2 cellular contexts compared by ENCODE assay signal in the genomic region with DNA sequence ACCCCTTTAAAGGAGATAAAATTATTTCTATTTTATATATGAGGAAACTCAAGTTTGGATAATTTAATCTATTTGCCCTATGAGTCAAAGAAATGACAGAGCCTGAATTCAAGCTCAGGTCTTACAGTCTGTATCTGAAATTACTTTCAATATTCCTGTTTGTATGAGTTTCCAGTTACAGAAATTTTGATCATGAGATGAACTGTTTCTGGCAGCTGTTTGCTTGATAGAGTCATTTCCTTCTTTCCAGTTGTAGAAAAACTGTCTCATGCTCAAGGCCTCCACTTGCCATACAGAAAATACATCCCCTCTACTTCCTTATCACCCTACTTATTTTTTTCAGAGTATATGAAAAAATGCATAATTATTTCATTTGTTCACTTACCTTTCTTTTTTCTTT.
TF ChIP-seq lines count a peak whose summit lies in the region.

No MANE protein-coding gene starts in this region.

TF ChIP-seq in SK-N-SH, 30 proteins besides CTCF, POLR2A, EP300 and RAD21 (continued from another document):
- TF ChIP-seq TCF12 (IDR thresholded peaks at IDR 0.05) (peak; percentile 20; the same call in 1 of the 2 replicates), RXRA (IDR thresholded peaks at IDR 0.05; ENCODE audit: borderline replicate concordance, low read depth) (no peak), TEAD4 (IDR thresholded peaks at IDR 0.05; ENCODE audit: borderline replicate concordance, insufficient read depth) (no peak), JUND (IDR thresholded peaks at IDR 0.05) (peak; percentile 38; the same call in 1 of the 2 replicates), FOXM1 (IDR thresholded peaks at IDR 0.05; ENCODE audit: low read depth) (no peak), NFIC (IDR thresholded peaks at IDR 0.05; ENCODE audit: borderline replicate concordance) (no peak), FOXJ3 (CRISPR knock-in tag; IDR thresholded peaks at IDR 0.05) (no peak), GABPA (IDR thresholded peaks at IDR 0.05; ENCODE audit: low read depth) (no peak), MXI1 (IDR thresholded peaks at IDR 0.05; ENCODE audit: low read depth, low read length) (no peak), RFX5 (IDR thresholded peaks at IDR 0.05; ENCODE audit: low read length) (no peak), NRF1 (IDR thresholded peaks at IDR 0.05; ENCODE audit: low read depth, low read length) (no peak)
- TF ChIP-seq, protein P1, sequence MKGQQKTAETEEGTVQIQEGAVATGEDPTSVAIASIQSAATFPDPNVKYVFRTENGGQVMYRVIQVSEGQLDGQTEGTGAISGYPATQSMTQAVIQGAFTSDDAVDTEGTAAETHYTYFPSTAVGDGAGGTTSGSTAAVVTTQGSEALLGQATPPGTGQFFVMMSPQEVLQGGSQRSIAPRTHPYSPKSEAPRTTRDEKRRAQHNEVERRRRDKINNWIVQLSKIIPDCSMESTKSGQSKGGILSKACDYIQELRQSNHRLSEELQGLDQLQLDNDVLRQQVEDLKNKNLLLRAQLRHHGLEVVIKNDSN (IDR thresholded peaks at IDR 0.05; ENCODE audit: borderline replicate concordance, low read depth): no peak
- TF ChIP-seq, protein P2, sequence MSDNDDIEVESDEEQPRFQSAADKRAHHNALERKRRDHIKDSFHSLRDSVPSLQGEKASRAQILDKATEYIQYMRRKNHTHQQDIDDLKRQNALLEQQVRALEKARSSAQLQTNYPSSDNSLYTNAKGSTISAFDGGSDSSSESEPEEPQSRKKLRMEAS (IDR thresholded peaks at IDR 0.05; ENCODE audit: low read depth): no peak
- TF ChIP-seq, protein P3, sequence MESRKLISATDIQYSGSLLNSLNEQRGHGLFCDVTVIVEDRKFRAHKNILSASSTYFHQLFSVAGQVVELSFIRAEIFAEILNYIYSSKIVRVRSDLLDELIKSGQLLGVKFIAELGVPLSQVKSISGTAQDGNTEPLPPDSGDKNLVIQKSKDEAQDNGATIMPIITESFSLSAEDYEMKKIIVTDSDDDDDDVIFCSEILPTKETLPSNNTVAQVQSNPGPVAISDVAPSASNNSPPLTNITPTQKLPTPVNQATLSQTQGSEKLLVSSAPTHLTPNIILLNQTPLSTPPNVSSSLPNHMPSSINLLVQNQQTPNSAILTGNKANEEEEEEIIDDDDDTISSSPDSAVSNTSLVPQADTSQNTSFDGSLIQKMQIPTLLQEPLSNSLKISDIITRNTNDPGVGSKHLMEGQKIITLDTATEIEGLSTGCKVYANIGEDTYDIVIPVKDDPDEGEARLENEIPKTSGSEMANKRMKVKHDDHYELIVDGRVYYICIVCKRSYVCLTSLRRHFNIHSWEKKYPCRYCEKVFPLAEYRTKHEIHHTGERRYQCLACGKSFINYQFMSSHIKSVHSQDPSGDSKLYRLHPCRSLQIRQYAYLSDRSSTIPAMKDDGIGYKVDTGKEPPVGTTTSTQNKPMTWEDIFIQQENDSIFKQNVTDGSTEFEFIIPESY (IDR thresholded peaks at IDR 0.05; ENCODE audit: borderline replicate concordance, low read depth): no peak

TF ChIP-seq in endothelial cell of umbilical vein, 7 proteins besides CTCF, POLR2A, EP300 and RAD21 (continued from another document):
- TF ChIP-seq, protein P2 (IDR thresholded peaks at IDR 0.05; ENCODE audit: insufficient read depth, insufficient read length): no peak
- TF ChIP-seq MYC (IDR thresholded peaks at IDR 0.05; ENCODE audit: low read depth, low read length): no peak
TF ChIP-seq in endothelial cell of umbilical vein: peak in this region for 3.
